8 cellular contexts compared by ENCODE assay signal in genomic region chr9:122159925-122160246, GRCh38. TPM values are rescaled to one million over a fixed set of nuclear protein-coding genes. Genes with fewer than 3 reads are reported as not detected.
DNase-seq lines count a peak whose midpoint lies in the region; ATAC-seq and TF ChIP-seq lines count a peak whose summit lies in the region.

No MANE protein-coding gene starts in this region.

- H3K36me3 ChIP-seq in kidney epithelial cell (ENCODE audit: control insufficient read depth, insufficient read depth, low read length) (no peaks in the 10 kb centered on the region), testis (ENCODE audit: low read depth, missing control alignments) (no peaks in the 10 kb centered on the region)

- POLR2A ChIA-PET in activated CD4-positive, alpha-beta T cell treated with anti-CD3 and anti-CD28 coated beads for 36 hours (lab: Charles Lee), result interaction anchor here (0.6 kb wide), 1 partner anchor 278 kb away, joined by 3 read pairs; no protein-coding TSS in a partner anchor

- H3K27me3 ChIP-seq in kidney epithelial cell (ENCODE audit: control insufficient read depth, insufficient read depth, low read length) (peaks cover 6% of the 10 kb centered on the region), testis (no peaks in the 10 kb centered on the region)

- no peak for TF ChIP-seq POLR2A in testis (IDR thresholded peaks at IDR 0.05)

- H3K4me1 ChIP-seq in testis, result peaks cover 11% of the 10 kb centered on the region

- no peaks in the 10 kb centered on the region for H3K9me3 ChIP-seq in testis

- no peaks in the 10 kb centered on the region for H3K36me3 Mint-ChIP-seq in activated CD4-positive, alpha-beta T cell treated with anti-CD3 and anti-CD28 coated beads for 36 hours (ENCODE audit: low read depth)
- peaks cover 8% of the 10 kb centered on the region for H3K36me3 Mint-ChIP-seq in activated T-helper 2 cell treated with anti-CD3 and anti-CD28 coated beads, Interferon-gamma antibody, Interleukin-2, Interleukin-4, amounts not matched to agents 10 μg/mL and 5 μg/mL and 100 μg/mL, durations not matched to agents 14 hours and 24 hours and 36 hours (ENCODE audit: low read depth)

- TF ChIP-seq CTCF in kidney epithelial cell (IDR thresholded peaks at IDR 0.05; ENCODE audit: insufficient read depth, low read length, poor library complexity, severe bottlenecking) (no peak), testis (IDR thresholded peaks at IDR 0.05) (no peak)

- intact Hi-C loops in activated CD4-positive, alpha-beta T cell treated with anti-CD3 and anti-CD28 coated beads for 36 hours (cut with DNase I, micrococcal nuclease), result loop anchor here (1.0 to 2.0 kb wide), 7 partner anchors 35 to 790 kb away; partner anchors contain the start of genes MRRF (in 2 of the 2), RBM18 (in 2 of the 2), TTLL11 (in 2 of the 2) and PDCL (in 1 of the 2)
- intact Hi-C loops in activated T-helper 2 cell treated with anti-CD3 and anti-CD28 coated beads, Interferon-gamma antibody, Interleukin-2, Interleukin-4, amounts not matched to agents 10 μg/mL and 5 μg/mL and 100 μg/mL, durations not matched to agents 14 hours and 24 hours and 36 hours (cut with micrococcal nuclease), result loop anchor here (1.0 to 2.0 kb wide), 3 partner anchors 33 to 105 kb away; partner anchors contain the start of gene TTLL11
- intact Hi-C loops in testis (cut with DNase I; ENCODE audit: low total_unique reads), result no loop called here

- ATAC-seq in activated CD4-positive, alpha-beta T cell treated with anti-CD3 and anti-CD28 coated beads for 36 hours, result no peak
- no peak for ATAC-seq in GM21619 (IDR thresholded peaks at IDR 0.05; ENCODE audit: unreplicated experiment)
- no peak for ATAC-seq in HG02970 (IDR thresholded peaks at IDR 0.05; ENCODE audit: low FRiP score, unreplicated experiment)

- peaks cover 15% of the 10 kb centered on the region for H3K27me3 Mint-ChIP-seq in activated CD4-positive, alpha-beta T cell treated with anti-CD3 and anti-CD28 coated beads for 36 hours
- H3K27me3 Mint-ChIP-seq in activated T-helper 2 cell treated with anti-CD3 and anti-CD28 coated beads, Interferon-gamma antibody, Interleukin-2, Interleukin-4, amounts not matched to agents 10 μg/mL and 5 μg/mL and 100 μg/mL, durations not matched to agents 14 hours and 24 hours and 36 hours (ENCODE audit: low read depth), result peaks cover 12% of the 10 kb centered on the region

- H3K27ac Mint-ChIP-seq in activated CD4-positive, alpha-beta T cell treated with anti-CD3 and anti-CD28 coated beads for 36 hours, result peak overlapping the region; percentile 96
- peak overlapping the region; percentile 91 for H3K27ac Mint-ChIP-seq in activated T-helper 2 cell treated with anti-CD3 and anti-CD28 coated beads, Interferon-gamma antibody, Interleukin-2, Interleukin-4, amounts not matched to agents 10 μg/mL and 5 μg/mL and 100 μg/mL, durations not matched to agents 14 hours and 24 hours and 36 hours

- H3K4me1 Mint-ChIP-seq in activated CD4-positive, alpha-beta T cell treated with anti-CD3 and anti-CD28 coated beads for 36 hours, result peaks cover 30% of the 10 kb centered on the region
- H3K4me1 Mint-ChIP-seq in activated T-helper 2 cell treated with anti-CD3 and anti-CD28 coated beads, Interferon-gamma antibody, Interleukin-2, Interleukin-4, amounts not matched to agents 10 μg/mL and 5 μg/mL and 100 μg/mL, durations not matched to agents 14 hours and 24 hours and 36 hours (ENCODE audit: low read depth), result peaks cover 25% of the 10 kb centered on the region

- H3K27ac ChIP-seq in testis, result no peak overlapping the region

- H3K4me3 Mint-ChIP-seq in activated CD4-positive, alpha-beta T cell treated with anti-CD3 and anti-CD28 coated beads for 36 hours, result peak overlapping the region; percentile 95
- peak overlapping the region; percentile 91 for H3K4me3 Mint-ChIP-seq in activated T-helper 2 cell treated with anti-CD3 and anti-CD28 coated beads, Interferon-gamma antibody, Interleukin-2, Interleukin-4, amounts not matched to agents 10 μg/mL and 5 μg/mL and 100 μg/mL, durations not matched to agents 14 hours and 24 hours and 36 hours (ENCODE audit: low read depth)

- peak overlapping the region; percentile 91 for H3K4me3 ChIP-seq in kidney epithelial cell (ENCODE audit: low read depth, low read length)
- peak overlapping the region; percentile 92 to 99 for H3K4me3 ChIP-seq in testis

- DNase-seq in activated CD4-positive, alpha-beta T cell treated with anti-CD3 and anti-CD28 coated beads for 36 hours, result no peak
- DNase-seq in activated CD4-positive, alpha-beta T cell treated with anti-CD3 and anti-CD28 coated beads, Interleukin-2, amount 50 U/mL, for 48 hours, result no peak
- no peak for DNase-seq in activated T-helper 2 cell treated with anti-CD3 and anti-CD28 coated beads, Interferon-gamma antibody, Interleukin-2, Interleukin-4, amounts not matched to agents 10 μg/mL and 5 μg/mL and 100 μg/mL, durations not matched to agents 14 hours and 24 hours and 36 hours (ENCODE audit: low spot score)
- DNase-seq in kidney epithelial cell (ENCODE audit: low read depth), result no peak
- no peak for DNase-seq in testis
- DNase-seq in AG08395 (ENCODE audit: low spot score), result no peak

- CTCF ChIA-PET in activated CD4-positive, alpha-beta T cell treated with anti-CD3 and anti-CD28 coated beads for 36 hours (lab: Charles Lee), result interaction anchor here (0.6 to 1.4 kb wide), 4 partner anchors 14 to 304 kb away, joined by 3 to 5 read pairs (median 3); no protein-coding TSS in a partner anchor

- peaks cover 6% of the 10 kb centered on the region for H3K9me3 Mint-ChIP-seq in activated CD4-positive, alpha-beta T cell treated with anti-CD3 and anti-CD28 coated beads for 36 hours (ENCODE audit: low read depth)
- H3K9me3 Mint-ChIP-seq in activated T-helper 2 cell treated with anti-CD3 and anti-CD28 coated beads, Interferon-gamma antibody, Interleukin-2, Interleukin-4, amounts not matched to agents 10 μg/mL and 5 μg/mL and 100 μg/mL, durations not matched to agents 14 hours and 24 hours and 36 hours, result peaks cover 7% of the 10 kb centered on the region

- WGBS in testis, 2 donors, result 11 to 15% methylated on average over 5 to 6 of the region's 6 CpGs

RNA-seq across cellular contexts. Expression of gene MORN5, which starts 0.2 kb away (rescaled TPM):
- total RNA-seq in activated CD4-positive, alpha-beta T cell treated with anti-CD3 and anti-CD28 coated beads for 36 hours, result not detected
- not detected in 2 replicates for total RNA-seq in activated T-helper 2 cell treated with anti-CD3 and anti-CD28 coated beads, Interferon-gamma antibody, Interleukin-2, Interleukin-4, amounts not matched to agents 10 μg/mL and 5 μg/mL and 100 μg/mL, durations not matched to agents 14 hours and 24 hours and 36 hours
- total RNA-seq in kidney epithelial cell (not detected in 2 replicates), testis (10 to 100 TPM; 19.2 to 34.7 TPM)
- polyA plus RNA-seq in testis (ENCODE audit: insufficient read depth, low read depth, low replicate concordance), result 183 TPM

RNA-seq across cellular contexts. Expression of gene NDUFA8, which starts 0.3 kb away (rescaled TPM):
- total RNA-seq in activated CD4-positive, alpha-beta T cell treated with anti-CD3 and anti-CD28 coated beads for 36 hours, result 10 to 100 TPM; 50.4 to 57.2 TPM
- 45.4 and 48.7 TPM in 2 replicates for total RNA-seq in activated T-helper 2 cell treated with anti-CD3 and anti-CD28 coated beads, Interferon-gamma antibody, Interleukin-2, Interleukin-4, amounts not matched to agents 10 μg/mL and 5 μg/mL and 100 μg/mL, durations not matched to agents 14 hours and 24 hours and 36 hours
- total RNA-seq in kidney epithelial cell, result 37.3 and 42.7 TPM in 2 replicates
- total RNA-seq in testis, result 10 to 100 TPM; 59.4 to 62.1 TPM
- polyA plus RNA-seq in testis (ENCODE audit: insufficient read depth, low read depth, low replicate concordance), result 219 TPM

Comparison
In these comparisons a context has a peak if more than half of its experiments do, and no peak if none do; other contexts are left out.
1. RNA of gene MORN5, which starts 0.2 kb away (total RNA-seq): 19.2 to 34.7 TPM in testis; not detected in activated CD4-positive, alpha-beta T cell treated with anti-CD3 and anti-CD28 coated beads for 36 hours, not detected in activated T-helper 2 cell treated with anti-CD3 and anti-CD28 coated beads, Interferon-gamma antibody, Interleukin-2, Interleukin-4, amounts not matched to agents 10 μg/mL and 5 μg/mL and 100 μg/mL, durations not matched to agents 14 hours and 24 hours and 36 hours and not detected in kidney epithelial cell; every median in the first group is over 10 times any median in the second.